In genomic region chr5:26763151-26763550, GRCh38 we compare ENCODE assay signal across 21 cellular contexts.
"Had no signal": no experiment of that assay in that cellular context is flagged by ENCODE, and none has a peak within 500 bp of the region (broad histone marks: within the 10 kb centered on the region; RNA-seq: fewer than 3 reads in every experiment).

No MANE protein-coding gene starts in this region.

- H3K4me1 Mint-ChIP-seq: activated CD4-positive, alpha-beta T cell treated with anti-CD3 and anti-CD28 coated beads, Interleukin-2, amount 10 ng/mL, durations not matched to agents 24 days and 14 days; central memory CD8-positive, alpha-beta T cell; immature natural killer cell; stimulated activated effector memory CD8-positive, alpha-beta T cell treated with anti-CD3 and anti-CD28 coated beads, Interleukin-12 subunit alpha, Interleukin-12 subunit beta, amount 100 ng/mL, for 72 hours had no signal

- DNase-seq: activated CD4-positive, alpha-beta T cell treated with anti-CD3 and anti-CD28 coated beads, Interleukin-2, amount 10 ng/mL, durations not matched to agents 24 days and 14 days; activated CD4-positive, CD25-positive, alpha-beta regulatory T cell; activated CD8-positive, alpha-beta T cell treated with anti-CD3 and anti-CD28 coated beads for 36 hours; activated naive CD4-positive, alpha-beta T cell treated with anti-CD3 and anti-CD28 coated beads for 36 hours; activated T-cell treated with anti-CD3 and anti-CD28 coated beads, Interleukin-2, amount 50 U/mL, for 24 hours; anterior cingulate cortex; brain microvascular endothelial cell; heart right ventricle; immature natural killer cell; mesendoderm; sigmoid colon; stimulated activated CD4-positive, alpha-beta T cell treated with anti-CD3 and anti-CD28 coated beads, Interleukin-4, amount 100 ng/mL, for 24 hours; stomach; T-helper 9 cell; testis had no signal

- H3K4me3 ChIP-seq: coronary artery, gastroesophageal sphincter, heart right ventricle, sigmoid colon, stomach, testis had no signal

- H3K27ac Mint-ChIP-seq: activated CD4-positive, alpha-beta T cell treated with anti-CD3 and anti-CD28 coated beads, Interleukin-2, amount 10 ng/mL, durations not matched to agents 24 days and 14 days; activated CD8-positive, alpha-beta T cell treated with anti-CD3 and anti-CD28 coated beads for 36 hours; activated naive CD4-positive, alpha-beta T cell treated with anti-CD3 and anti-CD28 coated beads for 36 hours; activated T-cell treated with anti-CD3 and anti-CD28 coated beads, Interleukin-2, amount 50 U/mL, for 24 hours; immature natural killer cell; natural killer cell treated with Interleukin-12 subunit alpha and Interleukin-12 subunit beta and Interleukin-15 and Interleukin-18, amount 100 ng/mL, for 72 hours; stimulated activated effector memory CD8-positive, alpha-beta T cell treated with anti-CD3 and anti-CD28 coated beads, Interleukin-12 subunit alpha, Interleukin-12 subunit beta, amount 100 ng/mL, for 72 hours; type B pancreatic cell had no signal

- H3K36me3 Mint-ChIP-seq: stimulated activated effector memory CD8-positive, alpha-beta T cell treated with anti-CD3 and anti-CD28 coated beads, Interleukin-12 subunit alpha, Interleukin-12 subunit beta, amount 100 ng/mL, for 72 hours; type B pancreatic cell had no signal

- H3K4me3 Mint-ChIP-seq: activated CD4-positive, alpha-beta T cell treated with anti-CD3 and anti-CD28 coated beads, Interleukin-2, amount 10 ng/mL, durations not matched to agents 24 days and 14 days; activated CD8-positive, alpha-beta T cell treated with anti-CD3 and anti-CD28 coated beads for 36 hours; activated naive CD4-positive, alpha-beta T cell treated with anti-CD3 and anti-CD28 coated beads for 36 hours; activated T-cell treated with anti-CD3 and anti-CD28 coated beads, Interleukin-2, amount 50 U/mL, for 24 hours; central memory CD8-positive, alpha-beta T cell; immature natural killer cell; natural killer cell treated with Interleukin-12 subunit alpha and Interleukin-12 subunit beta and Interleukin-15 and Interleukin-18, amount 100 ng/mL, for 72 hours; stimulated activated effector memory CD8-positive, alpha-beta T cell treated with anti-CD3 and anti-CD28 coated beads, Interleukin-12 subunit alpha, Interleukin-12 subunit beta, amount 100 ng/mL, for 72 hours; type B pancreatic cell had no signal

- H3K27me3 Mint-ChIP-seq: activated CD4-positive, alpha-beta T cell treated with anti-CD3 and anti-CD28 coated beads, Interleukin-2, amount 10 ng/mL, durations not matched to agents 24 days and 14 days; activated CD8-positive, alpha-beta T cell treated with anti-CD3 and anti-CD28 coated beads for 36 hours; activated T-cell treated with anti-CD3 and anti-CD28 coated beads, Interleukin-2, amount 50 U/mL, for 24 hours; central memory CD8-positive, alpha-beta T cell; natural killer cell treated with Interleukin-12 subunit alpha and Interleukin-12 subunit beta and Interleukin-15 and Interleukin-18, amount 100 ng/mL, for 72 hours; type B pancreatic cell had no signal

- ATAC-seq: activated CD8-positive, alpha-beta T cell treated with anti-CD3 and anti-CD28 coated beads for 36 hours; gastroesophageal sphincter; heart right ventricle; natural killer cell treated with Interleukin-12 subunit alpha and Interleukin-12 subunit beta and Interleukin-15 and Interleukin-18, amount 100 ng/mL, for 72 hours; stimulated activated effector memory CD8-positive, alpha-beta T cell treated with anti-CD3 and anti-CD28 coated beads, Interleukin-12 subunit alpha, Interleukin-12 subunit beta, amount 100 ng/mL, for 72 hours had no signal
